In genomic region chr7:101487753-101488152, GRCh38 we compare ENCODE assay signal across 19 cellular contexts.
"Had no signal": no experiment of that assay in that cellular context is flagged by ENCODE, and none has a peak within 500 bp of the region (broad histone marks: within the 10 kb centered on the region; RNA-seq: fewer than 3 reads in every experiment).

No MANE protein-coding gene starts in this region.

- H3K27me3 ChIP-seq: colonic mucosa, neutrophil, right atrium auricular region had no signal

- H3K36me3 Mint-ChIP-seq: natural killer cell had no signal

- DNase-seq: colonic mucosa; dermis blood vessel endothelial cell; foreskin melanocyte; head of caudate nucleus; hippocampal formation; mammary epithelial cell; natural killer cell; sigmoid colon; stimulated activated CD4-positive, alpha-beta T cell treated with anti-CD3 and anti-CD28 coated beads, Interleukin-2, amount 100 ng/mL, for 24 hours; stimulated activated CD4-positive, alpha-beta T cell treated with anti-CD3 and anti-CD28 coated beads, Interleukin-4, amount 100 ng/mL, for 4 hours; stimulated activated naive CD4-positive, alpha-beta T cell; stomach; substantia nigra; transverse colon had no signal

- H3K4me1 Mint-ChIP-seq: natural killer cell had no signal

- H3K4me3 ChIP-seq: colonic mucosa, mucosa of descending colon, right atrium auricular region, sigmoid colon, skin epidermis, stomach, thoracic aorta, transverse colon had no signal

- H3K9me3 Mint-ChIP-seq: natural killer cell had no signal

- H3K4me1 ChIP-seq: colonic mucosa, right atrium auricular region had no signal

- H3K27ac Mint-ChIP-seq: natural killer cell had no signal

- H3K36me3 ChIP-seq: colonic mucosa, neutrophil, right atrium auricular region, sigmoid colon, stomach, thoracic aorta, transverse colon had no signal

- H3K9me3 ChIP-seq: colonic mucosa, mucosa of descending colon, neutrophil, right atrium auricular region, sigmoid colon, stomach, thoracic aorta, transverse colon had no signal

- H3K27ac ChIP-seq: colonic mucosa, neutrophil, right atrium auricular region, sigmoid colon, skin epidermis, stomach, thoracic aorta, transverse colon had no signal

- H3K4me3 Mint-ChIP-seq: natural killer cell had no signal
